In the genomic region with DNA sequence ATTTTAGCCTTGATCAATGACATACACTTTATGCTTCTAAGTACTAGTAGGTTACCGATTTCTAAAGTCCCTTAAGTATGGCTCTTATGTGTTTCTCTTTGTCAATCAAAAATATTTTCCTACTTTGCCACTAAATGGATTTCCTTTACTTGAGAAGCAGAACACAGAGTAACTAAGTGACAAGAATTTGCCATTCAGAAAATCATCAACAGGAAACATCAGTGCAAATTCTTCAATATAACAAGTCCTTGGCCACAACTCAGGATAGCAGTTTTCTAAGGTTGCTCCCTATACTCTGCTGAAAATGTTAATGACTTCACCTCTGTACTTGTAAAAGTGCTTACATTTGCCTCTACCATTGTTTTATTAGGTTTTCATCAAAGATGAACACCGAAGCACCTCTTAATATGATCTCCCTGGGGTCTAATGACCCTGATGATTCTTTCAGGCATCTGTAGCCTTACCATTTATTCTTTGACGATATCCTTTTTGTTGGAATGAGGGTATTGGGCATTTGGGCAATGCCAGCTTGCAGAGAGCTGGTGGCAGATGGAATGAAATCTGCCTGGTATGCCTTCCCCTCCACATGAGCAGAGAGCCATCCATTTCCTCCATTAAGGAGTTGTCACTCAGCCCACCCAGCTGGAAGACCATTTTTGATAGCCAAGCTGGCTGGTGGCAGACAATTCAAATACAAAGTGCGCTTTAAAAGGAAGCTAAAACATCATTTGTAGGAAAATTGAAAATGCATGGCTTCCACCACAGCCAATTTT, we compare ENCODE assay signal across 15 cellular contexts.
"Had no signal": no experiment of that assay in that cellular context is flagged by ENCODE, and none has a peak within 500 bp of the region (broad histone marks: within the 10 kb centered on the region; RNA-seq: fewer than 3 reads in every experiment).

No MANE protein-coding gene starts in this region.

- ATAC-seq: activated CD8-positive, alpha-beta T cell treated with anti-CD3 and anti-CD28 coated beads for 36 hours; activated T-cell treated with anti-CD3 and anti-CD28 coated beads, Interleukin-2, amount 50 U/mL, for 4 hours; effector memory CD8-positive, alpha-beta T cell; left cardiac atrium; lower lobe of right lung; upper lobe of right lung had no signal

- DNase-seq: activated B cell treated with CpG ODN at 0.5 μM for 24 hours; activated CD4-positive, alpha-beta T cell treated with anti-CD3 and anti-CD28 coated beads for 48 hours; activated CD8-positive, alpha-beta T cell treated with anti-CD3 and anti-CD28 coated beads for 36 hours; activated effector memory CD4-positive, alpha-beta T cell treated with Interleukin-2 at 50 U/mL for 16 hours; activated T-cell treated with anti-CD3 and anti-CD28 coated beads, Interleukin-2, amount 50 U/mL, for 4 hours; amniotic stem cell; effector memory CD8-positive, alpha-beta T cell; foreskin melanocyte; immature natural killer cell; left cardiac atrium; lower lobe of right lung; stimulated activated CD4-positive, alpha-beta T cell treated with anti-CD3 and anti-CD28 coated beads, Interleukin-1b, Interleukin-23, amount 100 ng/mL, for 48 hours; stomach; testis; upper lobe of right lung had no signal
